1 cellular context compared by ENCODE assay signal in genomic region chr1:3337798-3338724, GRCh38.
TF ChIP-seq lines count a peak whose summit lies in the region.

No MANE protein-coding gene starts in this region.

TF ChIP-seq in HepG2, 621 proteins besides CTCF, POLR2A, EP300 and RAD21 (continued from another document and continues in another):
- TF ChIP-seq FOXC1 (CRISPR knock-in tag; IDR thresholded peaks at IDR 0.05; ENCODE audit: borderline replicate concordance) (peak; percentile 48; the same call in 1 of the 2 replicates), ZFP82 (CRISPR knock-in tag; IDR thresholded peaks at IDR 0.05; ENCODE audit: borderline replicate concordance) (no peak), SP4 (CRISPR knock-in tag; IDR thresholded peaks at IDR 0.05) (no peak), ZNF552 (CRISPR knock-in tag; IDR thresholded peaks at IDR 0.05; ENCODE audit: borderline replicate concordance) (no peak), ZNF225 (CRISPR knock-in tag; IDR thresholded peaks at IDR 0.05) (no peak), ZNF800 (CRISPR knock-in tag; IDR thresholded peaks at IDR 0.05) (no peak), ZNF326 (CRISPR knock-in tag; IDR thresholded peaks at IDR 0.05; ENCODE audit: borderline replicate concordance) (0 out of 2 replicates have a peak, but pooled peaks have one; percentile 68), RARA (CRISPR knock-in tag; IDR thresholded peaks at IDR 0.05) (no peak), HDAC2 (CRISPR knock-in tag; IDR thresholded peaks at IDR 0.05) (no peak), TCF12 (IDR thresholded peaks at IDR 0.05) (no peak), TCF12 (CRISPR knock-in tag; IDR thresholded peaks at IDR 0.05) (no peak), BORCS8-MEF2B (CRISPR knock-in tag; IDR thresholded peaks at IDR 0.05) (peak; percentile 38; the same call in 1 of the 2 replicates), NAIF1 (CRISPR knock-in tag; IDR thresholded peaks at IDR 0.05; ENCODE audit: borderline replicate concordance) (no peak), ZBTB14 (CRISPR knock-in tag; IDR thresholded peaks at IDR 0.05) (no peak), PHF8 (CRISPR knock-in tag; IDR thresholded peaks at IDR 0.05) (no peak), ZNF407 (CRISPR knock-in tag; IDR thresholded peaks at IDR 0.05; ENCODE audit: not compliant biosample characterization) (no peak), AHDC1 (CRISPR knock-in tag; IDR thresholded peaks at IDR 0.05; ENCODE audit: borderline replicate concordance) (no peak), JUNB (CRISPR knock-in tag; IDR thresholded peaks at IDR 0.05; ENCODE audit: borderline replicate concordance) (no peak), ZFP36L1 (CRISPR knock-in tag; IDR thresholded peaks at IDR 0.05) (no peak), ZNF546 (CRISPR knock-in tag; conservative IDR thresholded peaks at IDR 0.05) (no peak), ELF1 (CRISPR knock-in tag; IDR thresholded peaks at IDR 0.05) (no peak), HDAC1 (CRISPR knock-in tag; IDR thresholded peaks at IDR 0.05) (no peak), ZNF761 (CRISPR knock-in tag; conservative IDR thresholded peaks at IDR 0.05) (no peak), FLYWCH1 (CRISPR knock-in tag; IDR thresholded peaks at IDR 0.05) (no peak), HMG20B (CRISPR knock-in tag; conservative IDR thresholded peaks at IDR 0.05) (no peak), GMEB2 (CRISPR knock-in tag; IDR thresholded peaks at IDR 0.05; ENCODE audit: low read depth) (no peak), ZGPAT (CRISPR knock-in tag; IDR thresholded peaks at IDR 0.05) (no peak), BRD4 (CRISPR knock-in tag; IDR thresholded peaks at IDR 0.05) (0 out of 2 replicates have a peak, but pooled peaks have one; percentile 53), SNAPC2 (CRISPR knock-in tag; IDR thresholded peaks at IDR 0.05) (0 out of 2 replicates have a peak, but pooled peaks have one; percentile 62), ZMYM3 (CRISPR knock-in tag; IDR thresholded peaks at IDR 0.05) (no peak; the same call in 1 of the 2 replicates), HNRNPL (IDR thresholded peaks at IDR 0.05; ENCODE audit: low read depth, low read length) (peak; percentile 69; the same call in 1 of the 2 replicates), ZNF337 (CRISPR knock-in tag; IDR thresholded peaks at IDR 0.05; ENCODE audit: borderline replicate concordance, low read depth) (no peak), BATF2 (CRISPR knock-in tag; IDR thresholded peaks at IDR 0.05) (no peak), ZNF674 (CRISPR knock-in tag; IDR thresholded peaks at IDR 0.05; ENCODE audit: low read depth) (no peak), REXO4 (CRISPR knock-in tag; IDR thresholded peaks at IDR 0.05; ENCODE audit: borderline replicate concordance) (no peak), ZNF792 (CRISPR knock-in tag; IDR thresholded peaks at IDR 0.05) (no peak), ZNF772 (CRISPR knock-in tag; IDR thresholded peaks at IDR 0.05) (no peak), ZXDC (CRISPR knock-in tag; IDR thresholded peaks at IDR 0.05) (no peak)
